8 cellular contexts compared by ENCODE assay signal in genomic region chr17:63842540-63843386, GRCh38. TPM values are rescaled to one million over a fixed set of nuclear protein-coding genes. Genes with fewer than 3 reads are reported as not detected.
DNase-seq lines count a peak whose midpoint lies in the region; ATAC-seq and TF ChIP-seq lines count a peak whose summit lies in the region.

TSS of gene SMARCD2 (minus strand) at chr17:63842685. CDS start at chr17:63842674, 11 bp downstream.

- peak; percentile 75 for ATAC-seq in GM18909 (IDR thresholded peaks at IDR 0.05; ENCODE audit: poor library complexity, unreplicated experiment)
- peak; percentile 73 for ATAC-seq in HG03175 (IDR thresholded peaks at IDR 0.05; ENCODE audit: unreplicated experiment)
- peak; percentile 85 for ATAC-seq in WTC11

- DNase-seq in AG04449 (ENCODE audit: low read depth, low spot score) (peak; percentile 93), NCI-H2227 treated with DMSO at 0.1 percent for 48 hours (lab: John Stamatoyannopoulos, UW) (peak; percentile 95), WTC11 (ENCODE audit: low spot score) (peak; percentile 99), cardiac fibroblast (ENCODE audit: low read depth in 2 of 2) (peak; percentile 99 to 100), iPS-NIHi7 (ENCODE audit: extremely low spot score) (peak; percentile 96), smooth muscle cell of the brain vasculature (ENCODE audit: low read depth, low spot score) (peak; percentile 98)

- peak within 1 kb of the TSS; percentile 84 for H3K27ac Mint-ChIP-seq in WTC11

- peak within 1 kb of the TSS; percentile 95 for H3K4me3 Mint-ChIP-seq in WTC11

- H3K9me3 Mint-ChIP-seq in WTC11, result peaks cover 2% of the 10 kb centered on the region

- CTCF ChIA-PET in AG04449 (lab: Yijun Ruan, JAX) (interaction anchor here (1.1 to 5.3 kb wide), 5 partner anchors 8 to 23 kb away, joined by 3 to 58 read pairs (median 6); partner anchors contain the start of gene FTSJ3), WTC11 (lab: Charles Lee) (interaction anchor here (0.6 to 2.3 kb wide), 7 partner anchors 9 to 148 kb away, joined by 3 to 9 read pairs (median 4); partner anchors contain the start of gene GH2)

- H3K4me3 ChIP-seq in AG04449 (ENCODE audit: low read depth, low read length) (peak within 1 kb of the TSS; percentile 82), cardiac fibroblast (replicated peaks in 1 of 2; ENCODE audit: low read depth in 2 of 2, low read length in 2 of 2) (peak within 1 kb of the TSS; percentile 90)

- H3K36me3 Mint-ChIP-seq in WTC11, result peaks cover under 1% of the 10 kb centered on the region; the same call in 1 of the 2 replicates

- H3K27me3 Mint-ChIP-seq in WTC11 (ENCODE audit: low read depth), result peaks cover 29% of the 10 kb centered on the region

- H3K4me1 Mint-ChIP-seq in WTC11, result peaks cover 37% of the 10 kb centered on the region

- POLR2A ChIA-PET in AG04449 (lab: Yijun Ruan, JAX), result interaction anchor here (0.9 to 2.0 kb wide), 3 partner anchors 10 to 69 kb away, joined by 3 to 8 read pairs (median 6); partner anchors contain the start of genes CCDC47, DDX42 and PSMC5
- POLR2A ChIA-PET in WTC11 (lab: Charles Lee), result interaction anchor here (1.2 kb wide), 1 partner anchor 16 kb away, joined by 7 read pairs; no protein-coding TSS in a partner anchor

- no peak for TF ChIP-seq CTCF in AG04449 (IDR thresholded peaks at IDR 0.05; ENCODE audit: insufficient read depth, low read length, missing control alignments)
- TF ChIP-seq CTCF in WTC11 (IDR thresholded peaks at IDR 0.05), result no peak
- TF ChIP-seq CTCF in cardiac fibroblast (IDR thresholded peaks at IDR 0.05; ENCODE audit: low read depth, low read length), result no peak

TF ChIP-seq in WTC11, 78 proteins besides CTCF, POLR2A, EP300 and RAD21 (continues in another document):
- TF ChIP-seq FOXP4 (CRISPR knock-in tag; IDR thresholded peaks at IDR 0.05), result peak; percentile 67; the same call in 1 of the 2 replicates
- no peak for TF ChIP-seq ZNF396 (CRISPR knock-in tag; IDR thresholded peaks at IDR 0.05; ENCODE audit: borderline replicate concordance)
- TF ChIP-seq MXD4 (CRISPR knock-in tag; IDR thresholded peaks at IDR 0.05; ENCODE audit: borderline replicate concordance), result no peak
- TF ChIP-seq ATF6 (CRISPR knock-in tag; IDR thresholded peaks at IDR 0.05), result no peak
- TF ChIP-seq RORB (CRISPR knock-in tag; IDR thresholded peaks at IDR 0.05), result no peak
- TF ChIP-seq SOX15 (CRISPR knock-in tag; IDR thresholded peaks at IDR 0.05), result no peak
- TF ChIP-seq NFE2L1 (CRISPR knock-in tag; IDR thresholded peaks at IDR 0.05), result peak; percentile 73; the same call in 1 of the 2 replicates
- TF ChIP-seq, protein P1, sequence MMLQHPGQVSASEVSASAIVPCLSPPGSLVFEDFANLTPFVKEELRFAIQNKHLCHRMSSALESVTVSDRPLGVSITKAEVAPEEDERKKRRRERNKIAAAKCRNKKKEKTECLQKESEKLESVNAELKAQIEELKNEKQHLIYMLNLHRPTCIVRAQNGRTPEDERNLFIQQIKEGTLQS (CRISPR knock-in tag; conservative IDR thresholded peaks at IDR 0.05), result no peak
- no peak for TF ChIP-seq ZNF423 (CRISPR knock-in tag; IDR thresholded peaks at IDR 0.05)
- 0 out of 2 replicates have a peak, but pooled peaks have one; percentile 38 for TF ChIP-seq TEAD4 (CRISPR knock-in tag; IDR thresholded peaks at IDR 0.05)
- peak; percentile 79; the same call in 1 of the 2 replicates for TF ChIP-seq ARID4B (CRISPR knock-in tag; IDR thresholded peaks at IDR 0.05; ENCODE audit: borderline replicate concordance)
- no peak for TF ChIP-seq ATF1 (CRISPR knock-in tag; IDR thresholded peaks at IDR 0.05)
- peak; percentile 94; the same call in 1 of the 2 replicates for TF ChIP-seq FOXP1 (CRISPR knock-in tag; IDR thresholded peaks at IDR 0.05; ENCODE audit: borderline replicate concordance)
- TF ChIP-seq IRF2 (CRISPR knock-in tag; IDR thresholded peaks at IDR 0.05; ENCODE audit: borderline replicate concordance, low read depth), result no peak
- TF ChIP-seq SMAD4 (CRISPR knock-in tag; IDR thresholded peaks at IDR 0.05), result 0 out of 2 replicates have a peak, but pooled peaks have one; percentile 36
- TF ChIP-seq FOXK1 (CRISPR knock-in tag; IDR thresholded peaks at IDR 0.05), result peak; percentile 50; the same call in 1 of the 2 replicates
- TF ChIP-seq ZNF219 (CRISPR knock-in tag; IDR thresholded peaks at IDR 0.05; ENCODE audit: borderline replicate concordance), result no peak
- peak; percentile 83 for TF ChIP-seq TCF7 (CRISPR knock-in tag; IDR thresholded peaks at IDR 0.05; ENCODE audit: low read depth)
- TF ChIP-seq, protein P2, sequence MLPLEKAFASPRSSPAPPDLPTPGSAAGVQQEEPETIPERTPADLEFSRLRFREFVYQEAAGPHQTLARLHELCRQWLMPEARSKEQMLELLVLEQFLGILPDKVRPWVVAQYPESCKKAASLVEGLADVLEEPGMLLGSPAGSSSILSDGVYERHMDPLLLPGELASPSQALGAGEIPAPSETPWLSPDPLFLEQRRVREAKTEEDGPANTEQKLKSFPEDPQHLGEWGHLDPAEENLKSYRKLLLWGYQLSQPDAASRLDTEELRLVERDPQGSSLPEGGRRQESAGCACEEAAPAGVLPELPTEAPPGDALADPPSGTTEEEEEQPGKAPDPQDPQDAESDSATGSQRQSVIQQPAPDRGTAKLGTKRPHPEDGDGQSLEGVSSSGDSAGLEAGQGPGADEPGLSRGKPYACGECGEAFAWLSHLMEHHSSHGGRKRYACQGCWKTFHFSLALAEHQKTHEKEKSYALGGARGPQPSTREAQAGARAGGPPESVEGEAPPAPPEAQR (CRISPR knock-in tag; IDR thresholded peaks at IDR 0.05), result no peak
- TF ChIP-seq CREM (CRISPR knock-in tag; IDR thresholded peaks at IDR 0.05), result peak; percentile 82; the same call in 1 of the 2 replicates
- TF ChIP-seq ZNF263 (CRISPR knock-in tag; IDR thresholded peaks at IDR 0.05; ENCODE audit: low read depth), result no peak; the same call in 1 of the 2 replicates
- peak; percentile 68; the same call in 1 of the 2 replicates for TF ChIP-seq ZNF416 (CRISPR knock-in tag; IDR thresholded peaks at IDR 0.05)

RNA-seq across cellular contexts. Expression of gene SMARCD2, which starts in this region (rescaled TPM):
- 80.1 to 106 TPM (median 86.7 TPM) in 3 replicates for total RNA-seq in WTC11 (2021)

Comparison
In these comparisons a context has a peak if more than half of its experiments do, and no peak if none do; other contexts are left out.
1. Peak in every context shown above with its lines: DNase-seq, ATAC-seq and H3K4me3 ChIP-seq.